ENCODE assay signal across 1 cellular context in genomic region chr19:40601061-40601973, GRCh38.
TF ChIP-seq lines count a peak whose summit lies in the region.

TSS of gene LTBP4 (plus strand) at chr19:40601369. CDS start at chr19:40601388, 19 bp downstream.

TF ChIP-seq in K562, 482 proteins besides CTCF, POLR2A, EP300 and RAD21 (continued from another document and continues in another):
- TF ChIP-seq ZNF407 (IDR thresholded peaks at IDR 0.05; ENCODE audit: low read depth) = no peak
- no peak for TF ChIP-seq ZFPM2 (CRISPR knock-in tag; IDR thresholded peaks at IDR 0.05)
- TF ChIP-seq HDAC2 (IDR thresholded peaks at IDR 0.05) = no peak
- TF ChIP-seq EZH2 (IDR thresholded peaks at IDR 0.05; ENCODE audit: borderline replicate concordance, low read depth, low read length) = no peak
- no peak for TF ChIP-seq ZNF76 (CRISPR knock-in tag; IDR thresholded peaks at IDR 0.05; ENCODE audit: borderline replicate concordance)
- TF ChIP-seq ARID3B (CRISPR knock-in tag; IDR thresholded peaks at IDR 0.05; ENCODE audit: borderline replicate concordance) = no peak
- TF ChIP-seq E2F6 (IDR thresholded peaks at IDR 0.05; ENCODE audit: borderline replicate concordance in 1 of 2, extremely low read depth in 1 of 2, insufficient read depth in 1 of 2, insufficient read length in 1 of 2, low read depth in 1 of 2, low read length in 1 of 2, poor library complexity in 1 of 2, severe bottlenecking in 1 of 2) = peak in 1 of 2 experiments; percentile 52
- TF ChIP-seq RNF219 (CRISPR knock-in tag; IDR thresholded peaks at IDR 0.05) = no peak
- no peak for TF ChIP-seq FOXK1 (CRISPR knock-in tag; IDR thresholded peaks at IDR 0.05; ENCODE audit: borderline replicate concordance)
- peak; percentile 49 for TF ChIP-seq KDM5B (IDR thresholded peaks at IDR 0.05; ENCODE audit: insufficient replicate concordance, low read depth, low read length)
- peak; percentile 51 for TF ChIP-seq RBBP5 (IDR thresholded peaks at IDR 0.05; ENCODE audit: borderline replicate concordance, insufficient read depth, low read length, poor library complexity, severe bottlenecking)
- peak; percentile 81 for TF ChIP-seq CXXC5 (CRISPR knock-in tag; IDR thresholded peaks at IDR 0.05)
- no peak for TF ChIP-seq TEAD2 (tag; IDR thresholded peaks at IDR 0.05)
- TF ChIP-seq MECOM (CRISPR knock-in tag; IDR thresholded peaks at IDR 0.05) = no peak
- no peak for TF ChIP-seq SFPQ (IDR thresholded peaks at IDR 0.05; ENCODE audit: low read depth, low read length)
- no peak for TF ChIP-seq NR4A1 (CRISPR knock-in tag; IDR thresholded peaks at IDR 0.05)
- no peak for TF ChIP-seq NR4A1 (tag; IDR thresholded peaks at IDR 0.05)
- peak; percentile 54 for TF ChIP-seq USF2 (CRISPR knock-in tag; IDR thresholded peaks at IDR 0.05)
- no peak for TF ChIP-seq HDGF (IDR thresholded peaks at IDR 0.05)
- no peak for TF ChIP-seq NR2C1 (IDR thresholded peaks at IDR 0.05)
- TF ChIP-seq NR2C1 (tag; IDR thresholded peaks at IDR 0.05) = no peak
- TF ChIP-seq NKRF (IDR thresholded peaks at IDR 0.05; ENCODE audit: borderline replicate concordance) = no peak
- TF ChIP-seq FOXM1 (IDR thresholded peaks at IDR 0.05; ENCODE audit: low read depth) = no peak
- TF ChIP-seq FOXM1 (CRISPR knock-in tag; IDR thresholded peaks at IDR 0.05; ENCODE audit: low read depth) = 0 out of 2 replicates have a peak, but pooled peaks have one; percentile 48
- TF ChIP-seq ETV1 (tag; conservative IDR thresholded peaks at IDR 0.05; ENCODE audit: low read depth) = no peak
- TF ChIP-seq CREB5 (CRISPR knock-in tag; IDR thresholded peaks at IDR 0.05) = no peak
- TF ChIP-seq SP1 (CRISPR knock-in tag; IDR thresholded peaks at IDR 0.05) = no peak; the same call in 1 of the 2 replicates
- TF ChIP-seq ZNF436 (CRISPR knock-in tag; IDR thresholded peaks at IDR 0.05) = no peak
- peak; percentile 70; the same call in 1 of the 2 replicates for TF ChIP-seq ERF (CRISPR knock-in tag; IDR thresholded peaks at IDR 0.05)
- 0 out of 4 replicates have a peak, but pooled peaks of 1 of the 2 experiments have one; percentile 48 for TF ChIP-seq NONO (IDR thresholded peaks at IDR 0.05; ENCODE audit: low read depth in 2 of 2, low read length in 1 of 2)
- no peak for TF ChIP-seq DLX4 (CRISPR knock-in tag; IDR thresholded peaks at IDR 0.05)
- TF ChIP-seq MNT (conservative IDR thresholded peaks at IDR 0.05) = 0 out of 4 replicates have a peak, but pooled peaks of 1 of the 2 experiments have one; percentile 1
- TF ChIP-seq ZKSCAN8 (CRISPR knock-in tag; IDR thresholded peaks at IDR 0.05) = no peak
- no peak for TF ChIP-seq ZNF717 (CRISPR knock-in tag; IDR thresholded peaks at IDR 0.05)
- TF ChIP-seq RBM14 (IDR thresholded peaks at IDR 0.05; ENCODE audit: borderline replicate concordance, insufficient read depth, low read depth, low read length) = no peak
- TF ChIP-seq COPS2 (conservative IDR thresholded peaks at IDR 0.05) = no peak
- no peak for TF ChIP-seq TCF7L2 (IDR thresholded peaks at IDR 0.05; ENCODE audit: low read depth, low read length)
- no peak for TF ChIP-seq NR1H2 (CRISPR knock-in tag; IDR thresholded peaks at IDR 0.05)
